1 cellular context compared by ENCODE assay signal in the genomic region with DNA sequence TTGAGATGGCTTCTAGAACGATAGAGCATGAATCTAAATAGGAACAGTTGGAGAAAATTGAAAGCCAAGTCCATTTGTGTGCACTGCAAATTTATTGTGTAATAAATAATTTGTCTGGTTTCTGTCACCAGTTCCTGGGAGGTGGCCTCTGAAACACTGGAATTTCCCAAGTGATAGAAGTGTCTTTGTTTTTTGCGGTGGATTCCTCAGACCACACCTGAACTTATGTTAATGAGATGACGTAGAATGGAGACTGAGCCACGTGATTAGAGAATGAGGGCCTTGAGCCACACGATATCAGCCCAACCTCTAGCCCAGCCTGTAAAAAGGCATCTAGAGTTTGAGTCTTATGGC.
TF ChIP-seq lines count a peak whose summit lies in the region.

No MANE protein-coding gene starts in this region.

TF ChIP-seq in SK-N-SH treated with all-trans-retinoic acid at 6 μM for 48 hours, 23 proteins besides CTCF, POLR2A, EP300 and RAD21 (continued from another document):
- TF ChIP-seq, protein P1, sequence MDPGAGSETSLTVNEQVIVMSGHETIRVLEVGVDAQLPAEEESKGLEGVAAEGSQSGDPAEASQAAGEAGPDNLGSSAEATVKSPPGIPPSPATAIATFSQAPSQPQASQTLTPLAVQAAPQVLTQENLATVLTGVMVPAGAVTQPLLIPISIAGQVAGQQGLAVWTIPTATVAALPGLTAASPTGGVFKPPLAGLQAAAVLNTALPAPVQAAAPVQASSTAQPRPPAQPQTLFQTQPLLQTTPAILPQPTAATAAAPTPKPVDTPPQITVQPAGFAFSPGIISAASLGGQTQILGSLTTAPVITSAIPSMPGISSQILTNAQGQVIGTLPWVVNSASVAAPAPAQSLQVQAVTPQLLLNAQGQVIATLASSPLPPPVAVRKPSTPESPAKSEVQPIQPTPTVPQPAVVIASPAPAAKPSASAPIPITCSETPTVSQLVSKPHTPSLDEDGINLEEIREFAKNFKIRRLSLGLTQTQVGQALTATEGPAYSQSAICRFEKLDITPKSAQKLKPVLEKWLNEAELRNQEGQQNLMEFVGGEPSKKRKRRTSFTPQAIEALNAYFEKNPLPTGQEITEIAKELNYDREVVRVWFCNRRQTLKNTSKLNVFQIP (CRISPR knock-in tag; IDR thresholded peaks at IDR 0.05; ENCODE audit: borderline replicate concordance, low read depth), result no peak
- TF ChIP-seq ZFP30 (CRISPR knock-in tag; IDR thresholded peaks at IDR 0.05) (no peak), ZNF8 (CRISPR knock-in tag; IDR thresholded peaks at IDR 0.05) (no peak), ZNF70 (CRISPR knock-in tag; IDR thresholded peaks at IDR 0.05) (no peak)
